Comparison of ENCODE assay signal across 17 cellular contexts in the genomic region with DNA sequence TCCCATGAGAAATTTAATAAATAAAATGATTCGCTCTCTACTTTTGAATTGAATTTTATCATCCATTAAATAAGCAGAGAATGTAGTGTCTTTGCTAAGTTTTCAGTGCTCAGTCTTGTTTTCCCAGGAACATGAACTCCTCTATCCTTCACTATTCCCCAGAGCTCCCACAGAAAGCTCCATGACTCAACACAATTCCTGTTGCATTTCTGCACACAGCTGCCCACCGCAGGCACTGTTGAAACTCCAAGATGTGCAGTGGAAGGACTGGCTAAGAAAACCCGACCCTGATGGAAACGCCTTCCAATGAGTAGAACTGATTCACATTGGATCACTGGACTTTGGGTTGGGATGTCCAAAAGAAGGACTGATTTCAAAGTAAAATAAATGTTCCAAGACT.
DNase-seq lines count a peak whose midpoint lies in the region; ATAC-seq, FAIRE-seq and TF ChIP-seq lines count a peak whose summit lies in the region.
"Had no signal": no experiment of that assay in that cellular context is flagged by ENCODE, and none has a peak within 500 bp of the region (broad histone marks: within the 10 kb centered on the region; RNA-seq: fewer than 3 reads in every experiment).

No MANE protein-coding gene starts in this region.

- no peak overlapping the region for H3K27ac ChIP-seq in CD4-positive, CD25-positive, alpha-beta regulatory T cell (ENCODE audit: insufficient read depth, low read length, poor library complexity, severe bottlenecking)
- H3K27ac ChIP-seq in HUES64 (ENCODE audit: low read depth, low read length) (0 out of 2 replicates have a peak overlapping the region, but pooled peaks have one; percentile 37), PC-9 (no peak overlapping the region)
- H3K27ac ChIP-seq: BLaER1, body of pancreas, upper lobe of left lung had no signal

- H3F3A ChIP-seq in PC-9 (ENCODE audit: insufficient read depth, low read depth) = peaks cover 18% of the 10 kb centered on the region; the same call in 1 of the 2 replicates

- no peak overlapping the region for H3K4me3 Mint-ChIP-seq in CD4-positive, CD25-positive, alpha-beta regulatory T cell

- no peak overlapping the region for H2AFZ ChIP-seq in PC-9

- intact Hi-C loops in PC-9 (cut with micrococcal nuclease; ENCODE audit: unreplicated experiment) = no loop called here

- no peaks in the 10 kb centered on the region for H4K20me1 ChIP-seq in PC-9 (ENCODE audit: insufficient read depth)
- H4K20me1 ChIP-seq: BLaER1 had no signal

- CTCF ChIA-PET in PC-9 (lab: Charles Lee) = no interaction called here

- no TSS peak for BruUV-seq in PC-9 (replicated peaks; lab: Mats Ljungman, UMichigan)

- no peak for DNase-seq in CD4-positive, CD25-positive, alpha-beta regulatory T cell
- peak; percentile 26 for DNase-seq in bronchial epithelial cell (ENCODE audit: low read depth)
- peak; percentile 91 for DNase-seq in myocyte (ENCODE audit: low read depth)
- DNase-seq in PC-9 = no peak
- DNase-seq in omental fat pad (ENCODE audit: low spot score) = no peak
- DNase-seq: body of pancreas; DMS79; effector memory CD4-positive, alpha-beta T cell; glutamatergic neuron; upper lobe of left lung had no signal

- H3K9me3 ChIP-seq in CD4-positive, CD25-positive, alpha-beta regulatory T cell (ENCODE audit: control insufficient read depth in 2 of 2, low read length in 2 of 2) = no peaks in the 10 kb centered on the region
- H3K9me3 ChIP-seq in HUES64 (ENCODE audit: insufficient read depth, low read depth, low read length) (no peaks in the 10 kb centered on the region), PC-9 (ENCODE audit: insufficient read depth, low read depth) (peaks cover 17% of the 10 kb centered on the region)
- H3K9me3 ChIP-seq: BLaER1, body of pancreas, upper lobe of left lung had no signal

- H3K9me2 ChIP-seq in PC-9 (ENCODE audit: insufficient read depth) = no peaks in the 10 kb centered on the region

- H3K27me3 ChIP-seq in CD4-positive, CD25-positive, alpha-beta regulatory T cell (ENCODE audit: control insufficient read depth, insufficient read depth, low read length) = no peaks in the 10 kb centered on the region
- H3K27me3 ChIP-seq in HUES64 (ENCODE audit: insufficient read depth, low read length) = no peaks in the 10 kb centered on the region
- no peaks in the 10 kb centered on the region for H3K27me3 ChIP-seq in bronchial epithelial cell (ENCODE audit: control insufficient read depth, insufficient read depth, low read length)
- no peaks in the 10 kb centered on the region for H3K27me3 ChIP-seq in PC-9 (ENCODE audit: insufficient read depth, low read depth)
- H3K27me3 ChIP-seq: BLaER1, body of pancreas, upper lobe of left lung had no signal

- no peaks in the 10 kb centered on the region for H3K79me2 ChIP-seq in PC-9 (ENCODE audit: low read depth)

- no peak overlapping the region for H3K4me2 ChIP-seq in PC-9
- H3K4me2 ChIP-seq: BLaER1 had no signal

- WGBS in HUES64 = 94% methylated on average over 3 of the region's 4 CpGs

- peaks cover 0 to 2% (median 0%) of the 10 kb centered on the region in 7 donors for H3K9me3 Mint-ChIP-seq in CD4-positive, CD25-positive, alpha-beta regulatory T cell

- H3K36me3 ChIP-seq in CD4-positive, CD25-positive, alpha-beta regulatory T cell (ENCODE audit: control insufficient read depth, insufficient read depth, low read length) = no peaks in the 10 kb centered on the region
- H3K36me3 ChIP-seq in HUES64 (ENCODE audit: insufficient read depth, low read length) (no peaks in the 10 kb centered on the region), bronchial epithelial cell (ENCODE audit: control insufficient read depth, insufficient read depth, low read length) (no peaks in the 10 kb centered on the region), PC-9 (ENCODE audit: low read depth) (no peaks in the 10 kb centered on the region)
- H3K36me3 ChIP-seq: BLaER1, upper lobe of left lung had no signal

- no peak for ATAC-seq in CD4-positive, CD25-positive, alpha-beta regulatory T cell (ENCODE audit: low read depth in 2 of 2)
- ATAC-seq in omental fat pad (ENCODE audit: low FRiP score) (no peak), GM21737 (IDR thresholded peaks at IDR 0.05; ENCODE audit: unreplicated experiment) (no peak), GM19351 (IDR thresholded peaks at IDR 0.05; ENCODE audit: unreplicated experiment) (no peak)
- ATAC-seq: body of pancreas, HepG2, PC-3 had no signal

- peaks cover 15 to 58% (median 26%) of the 10 kb centered on the region in 4 donors for H3K4me1 Mint-ChIP-seq in CD4-positive, CD25-positive, alpha-beta regulatory T cell

- no peak for TF ChIP-seq CTCF in bronchial epithelial cell (IDR thresholded peaks at IDR 0.05; ENCODE audit: insufficient read depth, low read length, severe bottlenecking)
- no peak for TF ChIP-seq CTCF in PC-9 (conservative IDR thresholded peaks at IDR 0.05)
- TF ChIP-seq CTCF in omental fat pad (IDR thresholded peaks at IDR 0.05) = no peak

- peak overlapping the region in 2 of 3 donors; percentile 6 to 38 for H3K27ac Mint-ChIP-seq in CD4-positive, CD25-positive, alpha-beta regulatory T cell

- no peaks in the 10 kb centered on the region for H3K27me3 Mint-ChIP-seq in CD4-positive, CD25-positive, alpha-beta regulatory T cell

- POLR2A ChIA-PET in PC-9 (lab: Charles Lee; ENCODE audit: unreplicated experiment) = interaction anchor here (0.6 kb wide), 1 partner anchor 526 kb away, joined by 4 read pairs; no protein-coding TSS in a partner anchor

- H3K4me3 ChIP-seq in CD4-positive, CD25-positive, alpha-beta regulatory T cell (ENCODE audit: low read depth, low read length) = no peak overlapping the region
- H3K4me3 ChIP-seq in HUES64 (ENCODE audit: low read length) = no peak overlapping the region
- no peak overlapping the region for H3K4me3 ChIP-seq in bronchial epithelial cell (ENCODE audit: low read depth, low read length)
- no peak overlapping the region for H3K4me3 ChIP-seq in PC-9
- H3K4me3 ChIP-seq: BLaER1, body of pancreas, upper lobe of left lung had no signal

- H3K4me1 ChIP-seq in CD4-positive, CD25-positive, alpha-beta regulatory T cell (ENCODE audit: control insufficient read depth, insufficient read depth, low read length, poor library complexity, severe bottlenecking) = peaks cover 9% of the 10 kb centered on the region
- H3K4me1 ChIP-seq in HUES64 (ENCODE audit: insufficient read depth, low read length) = 0 out of 2 replicates have a peak, but pooled peaks cover 4% of the 10 kb centered on the region
- peaks cover 25% of the 10 kb centered on the region for H3K4me1 ChIP-seq in PC-9 (replicated peaks; ENCODE audit: insufficient read depth)

- no peak for FAIRE-seq in bronchial epithelial cell (lab: Jason Lieb, UNC)
- FAIRE-seq: GM12891, HepG2 had no signal

- H3K36me3 Mint-ChIP-seq in CD4-positive, CD25-positive, alpha-beta regulatory T cell = no peaks in the 10 kb centered on the region

- H3K9ac ChIP-seq in HUES64 (ENCODE audit: low read depth, low read length) = no peak overlapping the region
- H3K9ac ChIP-seq: BLaER1 had no signal

Comparison
In these comparisons a context has a peak if more than half of its experiments do, and no peak if none do; other contexts are left out.
1. DNase-seq: peak in bronchial epithelial cell (single experiment) and myocyte (single experiment); none in CD4-positive, CD25-positive, alpha-beta regulatory T cell (0 of 3), PC-9 (0 of 2) and omental fat pad (single experiment).